In genomic region chr10:8242295-8242872, GRCh38 we compare ENCODE assay signal across 15 cellular contexts.
DNase-seq lines count a peak whose midpoint lies in the region; ATAC-seq and TF ChIP-seq lines count a peak whose summit lies in the region.
"Had no signal": no experiment of that assay in that cellular context is flagged by ENCODE, and none has a peak within 500 bp of the region (broad histone marks: within the 10 kb centered on the region; RNA-seq: fewer than 3 reads in every experiment).

No MANE protein-coding gene starts in this region.

- POLR2A ChIA-PET in activated CD4-positive, alpha-beta T cell treated with anti-CD3 and anti-CD28 coated beads, Interleukin-2, amount 10 ng/mL, durations not matched to agents 7 days and 5 days (lab: Charles Lee): no interaction called here

- no peaks in the 10 kb centered on the region for H3K9me3 ChIP-seq in vagina
- H3K9me3 ChIP-seq: ovary had no signal

- ATAC-seq in activated naive CD4-positive, alpha-beta T cell treated with anti-CD3 and anti-CD28 coated beads, Interleukin-2, amount 50 U/mL, for 72 hours: peak; percentile 87 to 97
- ATAC-seq: left lung had no signal

- DNase-seq in activated CD4-positive, alpha-beta T cell treated with anti-CD3 and anti-CD28 coated beads for 4 hours: peak; percentile 19 to 24
- DNase-seq in activated CD4-positive, alpha-beta T cell treated with anti-CD3 and anti-CD28 coated beads for 1 hour: no peak
- DNase-seq in activated CD4-positive, alpha-beta T cell treated with anti-CD3 and anti-CD28 coated beads, Interleukin-2, amount 10 ng/mL, durations not matched to agents 7 days and 5 days: no peak
- DNase-seq in activated naive CD4-positive, alpha-beta T cell treated with anti-CD3 and anti-CD28 coated beads, Interleukin-2, amount 50 U/mL, for 72 hours (ENCODE audit: low spot score in 2 of 2): peak; percentile 50 to 87
- DNase-seq in stimulated activated CD8-positive, alpha-beta memory T cell treated with anti-CD3 and anti-CD28 coated beads, Interleukin-15, amount 100 ng/mL, for 48 hours (ENCODE audit: low read depth in 2 of 2): peak; percentile 69 to 70
- DNase-seq in HPDE6-E6E7 (ENCODE audit: extremely low spot score): no peak
- DNase-seq in NCI-H1436 treated with DMSO at 0.1 percent for 48 hours (lab: John Stamatoyannopoulos, UW): no peak
- DNase-seq in vagina (ENCODE audit: extremely low spot score in 2 of 2): no peak
- DNase-seq: activated B cell treated with CpG ODN at 0.5 μM for 24 hours, amygdala, left lung, NCI-H1048, ovary had no signal

- H3K4me3 Mint-ChIP-seq in activated CD4-positive, alpha-beta T cell treated with anti-CD3 and anti-CD28 coated beads, Interleukin-2, amount 10 ng/mL, durations not matched to agents 7 days and 5 days: no peak overlapping the region
- H3K4me3 Mint-ChIP-seq: activated B cell treated with CpG ODN at 0.5 μM for 24 hours had no signal

- no peak overlapping the region for H3K4me3 ChIP-seq in vagina
- H3K4me3 ChIP-seq: left lung, ovary, tibial nerve had no signal

- H3K27me3 ChIP-seq in vagina: no peaks in the 10 kb centered on the region
- H3K27me3 ChIP-seq: ovary, tibial nerve had no signal

- no peak for TF ChIP-seq CTCF in vagina (IDR thresholded peaks at IDR 0.05)

- no peaks in the 10 kb centered on the region for H3K36me3 ChIP-seq in vagina
- H3K36me3 ChIP-seq: left lung, ovary, tibial nerve had no signal

- H3K27ac Mint-ChIP-seq in activated CD4-positive, alpha-beta T cell treated with anti-CD3 and anti-CD28 coated beads, Interleukin-2, amount 10 ng/mL, durations not matched to agents 7 days and 5 days: peak overlapping the region; percentile 66
- peak overlapping the region in 1 of 2 donors; percentile 57 for H3K27ac Mint-ChIP-seq in activated naive CD4-positive, alpha-beta T cell treated with anti-CD3 and anti-CD28 coated beads, Interleukin-2, amount 50 U/mL, for 72 hours
- H3K27ac Mint-ChIP-seq: activated B cell treated with CpG ODN at 0.5 μM for 24 hours had no signal

- intact Hi-C loops in vagina (cut with DNase I): no loop called here

- H3K4me1 Mint-ChIP-seq in activated CD4-positive, alpha-beta T cell treated with anti-CD3 and anti-CD28 coated beads, Interleukin-2, amount 10 ng/mL, durations not matched to agents 7 days and 5 days: peaks cover 90% of the 10 kb centered on the region

- H3K27me3 Mint-ChIP-seq in activated CD4-positive, alpha-beta T cell treated with anti-CD3 and anti-CD28 coated beads, Interleukin-2, amount 10 ng/mL, durations not matched to agents 7 days and 5 days: no peaks in the 10 kb centered on the region
- H3K27me3 Mint-ChIP-seq: activated B cell treated with CpG ODN at 0.5 μM for 24 hours had no signal

- H3K27ac ChIP-seq in vagina: no peak overlapping the region
- H3K27ac ChIP-seq: C4-2B, left lung, ovary, tibial nerve had no signal

- CTCF ChIA-PET in activated CD4-positive, alpha-beta T cell treated with anti-CD3 and anti-CD28 coated beads, Interleukin-2, amount 10 ng/mL, durations not matched to agents 7 days and 5 days (lab: Charles Lee): interaction anchor here (0.9 to 2.0 kb wide), 2 partner anchors 20 to 176 kb away, joined by 3 to 5 read pairs; no protein-coding TSS in a partner anchor

- no peak for TF ChIP-seq POLR2A in vagina (IDR thresholded peaks at IDR 0.05)

- no peaks in the 10 kb centered on the region for H3K4me1 ChIP-seq in vagina
- H3K4me1 ChIP-seq: left lung, tibial nerve had no signal

- H3K9me3 Mint-ChIP-seq in activated CD4-positive, alpha-beta T cell treated with anti-CD3 and anti-CD28 coated beads, Interleukin-2, amount 10 ng/mL, durations not matched to agents 7 days and 5 days: peaks cover 19% of the 10 kb centered on the region
- H3K9me3 Mint-ChIP-seq in activated naive CD4-positive, alpha-beta T cell treated with anti-CD3 and anti-CD28 coated beads, Interleukin-2, amount 50 U/mL, for 72 hours: peaks cover 0 to 7% of the 10 kb centered on the region in 2 donors

- H3K36me3 Mint-ChIP-seq in activated CD4-positive, alpha-beta T cell treated with anti-CD3 and anti-CD28 coated beads, Interleukin-2, amount 10 ng/mL, durations not matched to agents 7 days and 5 days (ENCODE audit: low read depth): peaks cover 32% of the 10 kb centered on the region
- peaks cover 5 to 14% of the 10 kb centered on the region in 2 donors for H3K36me3 Mint-ChIP-seq in activated naive CD4-positive, alpha-beta T cell treated with anti-CD3 and anti-CD28 coated beads, Interleukin-2, amount 50 U/mL, for 72 hours

Comparison
In these comparisons a context has a peak if more than half of its experiments do, and no peak if none do; other contexts are left out.
1. DNase-seq: peak in activated CD4-positive, alpha-beta T cell treated with anti-CD3 and anti-CD28 coated beads for 4 hours (2 of 2), activated naive CD4-positive, alpha-beta T cell treated with anti-CD3 and anti-CD28 coated beads, Interleukin-2, amount 50 U/mL, for 72 hours (2 of 2) and stimulated activated CD8-positive, alpha-beta memory T cell treated with anti-CD3 and anti-CD28 coated beads, Interleukin-15, amount 100 ng/mL, for 48 hours (2 of 2); none in activated CD4-positive, alpha-beta T cell treated with anti-CD3 and anti-CD28 coated beads for 1 hour (single experiment), activated CD4-positive, alpha-beta T cell treated with anti-CD3 and anti-CD28 coated beads, Interleukin-2, amount 10 ng/mL, durations not matched to agents 7 days and 5 days (single experiment), HPDE6-E6E7 (single experiment), NCI-H1436 treated with DMSO at 0.1 percent for 48 hours (single experiment) and vagina (0 of 2).